In the genomic region with DNA sequence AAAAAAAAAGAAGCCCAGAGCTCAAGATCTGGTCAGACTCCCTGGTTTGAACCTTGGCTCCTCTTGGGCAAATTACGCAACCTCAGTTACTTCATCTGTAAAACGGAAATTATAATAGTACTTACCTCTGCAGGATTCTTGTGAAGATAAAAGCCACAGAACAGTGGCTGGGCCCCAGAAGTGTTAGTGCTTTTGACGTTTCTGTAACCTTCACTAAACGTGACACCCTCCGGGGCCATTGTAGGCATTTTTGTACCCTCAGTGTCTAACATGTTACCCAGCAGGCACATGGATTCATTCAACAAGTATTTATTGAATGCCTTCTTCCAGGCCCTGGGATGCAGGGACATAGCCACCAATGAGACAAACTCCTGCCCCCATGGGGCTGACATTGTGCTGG, we compare ENCODE assay signal across 10 cellular contexts. TPM values are rescaled to one million over a fixed set of nuclear protein-coding genes. Genes with fewer than 3 reads are reported as not detected.
DNase-seq lines count a peak whose midpoint lies in the region; FAIRE-seq and TF ChIP-seq lines count a peak whose summit lies in the region.
"Had no signal": no experiment of that assay in that cellular context is flagged by ENCODE, and none has a peak within 500 bp of the region (broad histone marks: within the 10 kb centered on the region; RNA-seq: fewer than 3 reads in every experiment).

No MANE protein-coding gene starts in this region.

- no peaks in the 10 kb centered on the region for H3K23me2 ChIP-seq in H9 (ENCODE audit: insufficient read length, low read depth, low read length, poor library complexity, severe bottlenecking)

- no peak overlapping the region for H3K27ac Mint-ChIP-seq in H9
- H3K27ac Mint-ChIP-seq: HFFc6 had no signal

- H3K56ac ChIP-seq in H9 (ENCODE audit: insufficient read length, low read depth, low read length) = no peak overlapping the region

- H4K5ac ChIP-seq in H9 (ENCODE audit: insufficient read length, low read depth, low read length) = no peak overlapping the region

- no peak overlapping the region for H3K27ac ChIP-seq in H9 (ENCODE audit: insufficient read length, low read depth, low read length)

- TF ChIP-seq CTCF in fibroblast of villous mesenchyme (IDR thresholded peaks at IDR 0.05; ENCODE audit: insufficient read depth, low read depth, low read length) (no peak), H9 (conservative IDR thresholded peaks at IDR 0.05) (no peak)

- H4K8ac ChIP-seq in H9 (replicated peaks; ENCODE audit: insufficient read length, low read depth, low read length) = no peak overlapping the region

- H3T11ph ChIP-seq in H9 (ENCODE audit: low read length) = no peak overlapping the region

- no CpG with 5 or more reads among the region's 5 CpGs for WGBS in H9 (ENCODE audit: extremely low coverage, insufficient read length, low lambda C conversion rate)

- H4K20me1 ChIP-seq in H9 (ENCODE audit: control insufficient read depth, insufficient read depth, insufficient read length) = no peaks in the 10 kb centered on the region

- H3K79me1 ChIP-seq in H9 (ENCODE audit: insufficient read depth, low read depth, low read length, poor library complexity, severe bottlenecking) = peaks cover 5% of the 10 kb centered on the region

- DNase-seq in NOMO-1 treated with dmso at 0.1 percent for 144 hours (lab: John Stamatoyannopoulos, UW; ENCODE audit: unreplicated experiment) (peak; percentile 90), fibroblast of villous mesenchyme (ENCODE audit: low read depth) (peak; percentile 18), hippocampal formation (lab: John Stamatoyannopoulos, UW) (no peak), H9 (no peak), C1 segment of cervical spinal cord (lab: John Stamatoyannopoulos, UW) (no peak), HTR-8/SVneo (ENCODE audit: insufficient read length, low spot score) (no peak)
- peak; percentile 52 for DNase-seq in activated CD8-positive, alpha-beta memory T cell treated with anti-CD3 and anti-CD28 coated beads, Interleukin-2, amount 50 U/mL, for 4 hours
- DNase-seq in stimulated activated CD8-positive, alpha-beta memory T cell treated with anti-CD3 and anti-CD28 coated beads, Interleukin-4, amount 100 ng/mL, for 48 hours = peak; percentile 62
- DNase-seq: HFFc6, NCI-H1694 treated with DMSO at 0.1 percent for 48 hours had no signal

- H3K4me1 ChIP-seq in H9 (ENCODE audit: insufficient read depth, low read length) = no peaks in the 10 kb centered on the region

- H3K18ac ChIP-seq in H9 (ENCODE audit: insufficient read length, low read depth, low read length) = no peak overlapping the region

- no peak overlapping the region for H2AFZ ChIP-seq in H9 (ENCODE audit: low read length)

- no peaks in the 10 kb centered on the region for H3K27me3 Mint-ChIP-seq in H9 (ENCODE audit: low read depth)

- no peak overlapping the region for H2BK20ac ChIP-seq in H9 (ENCODE audit: low read depth, low read length, poor library complexity, severe bottlenecking)

- H3K4me2 ChIP-seq in H9 (ENCODE audit: insufficient read depth, insufficient read length, low read length) = no peak overlapping the region

- H3K79me2 ChIP-seq in H9 (ENCODE audit: insufficient read depth, low read length) = peaks cover 5% of the 10 kb centered on the region; the same call in 1 of the 2 replicates

- no peak overlapping the region for H3K23ac ChIP-seq in H9 (ENCODE audit: insufficient read length, low read depth, low read length)

- no peak overlapping the region for H3K9ac ChIP-seq in H9 (ENCODE audit: extremely low read depth, insufficient read length, low read length)

- H3K4me3 Mint-ChIP-seq in H9 = no peak overlapping the region
- H3K4me3 Mint-ChIP-seq: HFFc6 had no signal

- no peak overlapping the region for H2BK5ac ChIP-seq in H9 (ENCODE audit: insufficient read length, low read length)

- H3K4me1 Mint-ChIP-seq in H9 = peaks cover 25 to 33% of the 10 kb centered on the region in 2 experiments

- H3K4ac ChIP-seq in H9 (ENCODE audit: low read depth, low read length) = no peak overlapping the region

- H3K27me3 ChIP-seq in H9 (ENCODE audit: insufficient read depth, low read length) = no peaks in the 10 kb centered on the region

- no peak for FAIRE-seq in HTR-8/SVneo (lab: Jason Lieb, UNC)

- H4K91ac ChIP-seq in H9 (ENCODE audit: insufficient read length, low read depth, low read length) = no peak overlapping the region

- no peaks in the 10 kb centered on the region for H3K9me3 ChIP-seq in H9 (ENCODE audit: control insufficient read depth, low read depth, low read length)

- no peak overlapping the region for H3K14ac ChIP-seq in H9 (ENCODE audit: insufficient read depth, low read length)

- no peak overlapping the region for H2BK12ac ChIP-seq in H9 (ENCODE audit: insufficient read length, low read depth, low read length)

- H3K36me3 Mint-ChIP-seq in H9 (ENCODE audit: insufficient read depth in 1 of 3, low read depth in 3 of 3) = peaks cover 0 to 4% (median 4%) of the 10 kb centered on the region in 3 experiments; a peak in 5 of 7 replicates

- no peak overlapping the region for H3K4me3 ChIP-seq in fibroblast of villous mesenchyme (ENCODE audit: low read depth, low read length)

- no peak overlapping the region for H2BK15ac ChIP-seq in H9 (ENCODE audit: low read depth, low read length)

- no peak overlapping the region for H2AK5ac ChIP-seq in H9 (ENCODE audit: insufficient read length, low read length)

- H2BK120ac ChIP-seq in H9 (ENCODE audit: low read depth, low read length, poor library complexity, severe bottlenecking) = no peak overlapping the region

- peaks cover 0 to 3% of the 10 kb centered on the region in 2 experiments; a peak in 1 of 5 replicates for H3K9me3 Mint-ChIP-seq in H9
- H3K9me3 Mint-ChIP-seq: HFFc6 had no signal

RNA-seq across cellular contexts. Expression of gene PITPNC1, which starts 58.0 kb away (rescaled TPM):
- total RNA-seq in fibroblast of villous mesenchyme = 3.9 and 4.3 TPM in 2 replicates
- 37.5 and 39.1 TPM in 2 replicates for total RNA-seq in H9 (2021)

Comparison
In these comparisons a context has a peak if more than half of its experiments do, and no peak if none do; other contexts are left out.
1. DNase-seq: peak in NOMO-1 treated with dmso at 0.1 percent for 144 hours (single experiment), activated CD8-positive, alpha-beta memory T cell treated with anti-CD3 and anti-CD28 coated beads, Interleukin-2, amount 50 U/mL, for 4 hours (single experiment), fibroblast of villous mesenchyme (single experiment) and stimulated activated CD8-positive, alpha-beta memory T cell treated with anti-CD3 and anti-CD28 coated beads, Interleukin-4, amount 100 ng/mL, for 48 hours (single experiment); none in hippocampal formation (0 of 2), H9 (single experiment), C1 segment of cervical spinal cord (0 of 14) and HTR-8/SVneo (single experiment).